ENCODE assay signal across 8 cellular contexts in genomic region chr17:20095366-20096080, GRCh38.
DNase-seq lines count a peak whose midpoint lies in the region; ATAC-seq and TF ChIP-seq lines count a peak whose summit lies in the region.

No MANE protein-coding gene starts in this region.

- H3K27me3 ChIP-seq in BE2C (peaks cover 5% of the 10 kb centered on the region; the same call in 1 of the 2 replicates), right lobe of liver (no peaks in the 10 kb centered on the region), uterus (no peaks in the 10 kb centered on the region)

- peak; percentile 25 to 41 (median 34) for ATAC-seq in right lobe of liver
- ATAC-seq in GM19351 (IDR thresholded peaks at IDR 0.05; ENCODE audit: unreplicated experiment), result no peak
- ATAC-seq in HG03108 (IDR thresholded peaks at IDR 0.05; ENCODE audit: unreplicated experiment), result no peak

- peak; percentile 8 for DNase-seq in BE2C
- DNase-seq in NCI-H1930 (lab: John Stamatoyannopoulos, UW), result peak; percentile 20 to 35
- DNase-seq in dermis blood vessel endothelial cell, result peak; percentile 49
- peak in 1 of 3 donors; percentile 36 for DNase-seq in right lobe of liver
- peak; percentile 59 to 66 for DNase-seq in uterus
- no peak for DNase-seq in DMS79 treated with DMSO at 0.1 percent for 48 hours (lab: John Stamatoyannopoulos, UW)

- intact Hi-C loops in right lobe of liver (cut with DNase I), result loop anchor here in 1 of 2 donors (10.0 kb wide), 1 partner anchor 91 kb away; the partner anchor contains the start of gene SPECC1
- intact Hi-C loops in uterus (cut with DNase I; ENCODE audit: low total_unique reads), result no loop called here

- peak; percentile 34 for TF ChIP-seq CTCF in BE2C (IDR thresholded peaks at IDR 0.05; ENCODE audit: low read depth, low read length)
- peak in 2 of 4 donors; percentile 11 to 23 for TF ChIP-seq CTCF in right lobe of liver (IDR thresholded peaks at IDR 0.05)
- peak; percentile 18 to 39 (median 25) for TF ChIP-seq CTCF in uterus (IDR thresholded peaks at IDR 0.05)

- H3K4me1 ChIP-seq in BE2C (no peaks in the 10 kb centered on the region), right lobe of liver (no peaks in the 10 kb centered on the region), uterus (no peaks in the 10 kb centered on the region)

- H3K36me3 ChIP-seq in BE2C (no peaks in the 10 kb centered on the region), right lobe of liver (no peaks in the 10 kb centered on the region), uterus (no peaks in the 10 kb centered on the region)

- no peak for TF ChIP-seq POLR2A in right lobe of liver (IDR thresholded peaks at IDR 0.05)
- peak in 1 of 2 donors; percentile 26 for TF ChIP-seq POLR2A in uterus (IDR thresholded peaks at IDR 0.05)

- H3K27ac ChIP-seq in right lobe of liver, result no peak overlapping the region
- peak overlapping the region in 1 of 2 donors; percentile 60 for H3K27ac ChIP-seq in uterus

- H3K9me3 ChIP-seq in BE2C (no peaks in the 10 kb centered on the region), right lobe of liver (no peaks in the 10 kb centered on the region), uterus (no peaks in the 10 kb centered on the region)

- 36% methylated on average over 12 of the region's 18 CpGs for WGBS in right lobe of liver (ENCODE audit: insufficient coverage, low coverage, low lambda C conversion rate, missing lambda C conversion rate)

- H3K4me3 ChIP-seq in BE2C (ENCODE audit: low read depth, low read length) (no peak overlapping the region), right lobe of liver (no peak overlapping the region), uterus (no peak overlapping the region)

Comparison
In these comparisons a context has a peak if more than half of its experiments do, and no peak if none do; other contexts are left out.
1. ATAC-seq: peak in right lobe of liver (4 of 4); none in GM19351 (single experiment) and HG03108 (single experiment).